ENCODE assay signal across 11 cellular contexts in genomic region chr14:102280376-102280962, GRCh38. TPM values are rescaled to one million over a fixed set of nuclear protein-coding genes. Genes with fewer than 3 reads are reported as not detected.
DNase-seq lines count a peak whose midpoint lies in the region; ATAC-seq and TF ChIP-seq lines count a peak whose summit lies in the region.
"Had no signal": no experiment of that assay in that cellular context is flagged by ENCODE, and none has a peak within 500 bp of the region (broad histone marks: within the 10 kb centered on the region; RNA-seq: fewer than 3 reads in every experiment).

No MANE protein-coding gene starts in this region.

- no peaks in the 10 kb centered on the region for H3K27me3 Mint-ChIP-seq in T-cell

- no peak for TF ChIP-seq CTCF in fibroblast of the aortic adventitia (IDR thresholded peaks at IDR 0.05; ENCODE audit: insufficient read depth, low read length)
- TF ChIP-seq CTCF in thyroid gland (IDR thresholded peaks at IDR 0.05), result no peak

- H3K4me3 ChIP-seq in fibroblast of the aortic adventitia (ENCODE audit: low read depth, low read length), result no peak overlapping the region
- no peak overlapping the region for H3K4me3 ChIP-seq in thyroid gland (replicated peaks in 1 of 3)

- H3K4me1 Mint-ChIP-seq in T-cell, result no peaks in the 10 kb centered on the region

- no peak overlapping the region for H3K27ac Mint-ChIP-seq in T-cell

- no peak for ATAC-seq in T-cell (replicated peaks in 1 of 4)
- ATAC-seq: left lobe of liver had no signal

- peaks cover 2% of the 10 kb centered on the region for H3K36me3 Mint-ChIP-seq in T-cell

- CTCF ChIA-PET in T-cell (lab: Charles Lee), result no interaction called here

- H3K4me3 Mint-ChIP-seq in T-cell, result no peak overlapping the region

- no peak for TF ChIP-seq POLR2A in thyroid gland (IDR thresholded peaks at IDR 0.05)

- intact Hi-C loops in thyroid gland (cut with DNase I), result no loop called here

- no peaks in the 10 kb centered on the region for H3K4me1 ChIP-seq in thyroid gland

- H3K9me3 ChIP-seq in thyroid gland, result no peaks in the 10 kb centered on the region

- no peak overlapping the region for H3K27ac ChIP-seq in thyroid gland

- peak; percentile 97 for DNase-seq in HCEC 1CT
- peak; percentile 37 for DNase-seq in T1000 (lab: John Stamatoyannopoulos, UW)
- peak; percentile 97 for DNase-seq in fibroblast of the aortic adventitia (ENCODE audit: low read depth)
- peak; percentile 80 for DNase-seq in stromal cell of bone marrow (ENCODE audit: low read depth)
- DNase-seq in thyroid gland, result no peak
- DNase-seq in cerebellum (ENCODE audit: low spot score), result no peak
- DNase-seq in T-cell, result no peak
- DNase-seq: activated CD4-positive, CD25-positive, alpha-beta regulatory T cell; activated gamma-delta T cell; NCI-H1694 treated with DMSO at 0.1 percent for 48 hours had no signal

- no peaks in the 10 kb centered on the region for H3K27me3 ChIP-seq in thyroid gland

- 94 to 98% methylated on average over 8 of the region's 8 CpGs for WGBS in thyroid gland, 2 donors

- H3K9me3 Mint-ChIP-seq in T-cell, result no peaks in the 10 kb centered on the region

- H3K36me3 ChIP-seq in thyroid gland, result peaks cover 5 to 10% of the 10 kb centered on the region in 2 donors

- POLR2A ChIA-PET in T-cell (lab: Charles Lee), result no interaction called here

RNA-seq across cellular contexts. Expression of gene MOK, which starts 24.5 kb away (rescaled TPM):
- total RNA-seq in fibroblast of the aortic adventitia (ENCODE audit: low replicate concordance), result 21.2 and 40.6 TPM in 2 replicates
- 10 to 100 TPM; 38.6 to 57.7 (median 45.2) TPM for total RNA-seq in thyroid gland
- 31.2 TPM for total RNA-seq in cerebellum
- 1 to 10 TPM in 3 of 5 donors, under 1 TPM in 2; 0.77 to 4.1 (median 1.9) TPM for total RNA-seq in T-cell

RNA-seq across cellular contexts. Expression of gene ZNF839, which starts 39.1 kb away (rescaled TPM):
- 2.8 and 7.5 TPM in 2 replicates for total RNA-seq in fibroblast of the aortic adventitia (ENCODE audit: low replicate concordance)
- total RNA-seq in thyroid gland, result 10 to 100 TPM in 3 of 4 donors, 1 to 10 TPM in 1; 9.1 to 14.2 (median 12.9) TPM
- 13.2 TPM for total RNA-seq in cerebellum
- 10 to 100 TPM; 17.9 to 24.6 (median 19.9) TPM for total RNA-seq in T-cell

Comparison
In these comparisons a context has a peak if more than half of its experiments do, and no peak if none do; other contexts are left out.
1. DNase-seq: peak in HCEC 1CT (single experiment), T1000 (single experiment), fibroblast of the aortic adventitia (single experiment) and stromal cell of bone marrow (single experiment); none in thyroid gland (0 of 2), cerebellum (single experiment) and T-cell (0 of 34).